Comparison of ENCODE assay signal across 1 cellular context in genomic region chr5:139644646-139645494, GRCh38.
TF ChIP-seq lines count a peak whose summit lies in the region.

No MANE protein-coding gene starts in this region.

TF ChIP-seq in WTC11, 78 proteins besides CTCF, POLR2A, EP300 and RAD21:
- peak; percentile 65; the same call in 1 of the 2 replicates for TF ChIP-seq PRDM15 (CRISPR knock-in tag; IDR thresholded peaks at IDR 0.05)
- TF ChIP-seq NR1H2 (CRISPR knock-in tag; IDR thresholded peaks at IDR 0.05) = no peak
- TF ChIP-seq ZNF396 (CRISPR knock-in tag; IDR thresholded peaks at IDR 0.05; ENCODE audit: borderline replicate concordance) = no peak
- no peak for TF ChIP-seq ATF1 (CRISPR knock-in tag; IDR thresholded peaks at IDR 0.05)
